In the genomic region with DNA sequence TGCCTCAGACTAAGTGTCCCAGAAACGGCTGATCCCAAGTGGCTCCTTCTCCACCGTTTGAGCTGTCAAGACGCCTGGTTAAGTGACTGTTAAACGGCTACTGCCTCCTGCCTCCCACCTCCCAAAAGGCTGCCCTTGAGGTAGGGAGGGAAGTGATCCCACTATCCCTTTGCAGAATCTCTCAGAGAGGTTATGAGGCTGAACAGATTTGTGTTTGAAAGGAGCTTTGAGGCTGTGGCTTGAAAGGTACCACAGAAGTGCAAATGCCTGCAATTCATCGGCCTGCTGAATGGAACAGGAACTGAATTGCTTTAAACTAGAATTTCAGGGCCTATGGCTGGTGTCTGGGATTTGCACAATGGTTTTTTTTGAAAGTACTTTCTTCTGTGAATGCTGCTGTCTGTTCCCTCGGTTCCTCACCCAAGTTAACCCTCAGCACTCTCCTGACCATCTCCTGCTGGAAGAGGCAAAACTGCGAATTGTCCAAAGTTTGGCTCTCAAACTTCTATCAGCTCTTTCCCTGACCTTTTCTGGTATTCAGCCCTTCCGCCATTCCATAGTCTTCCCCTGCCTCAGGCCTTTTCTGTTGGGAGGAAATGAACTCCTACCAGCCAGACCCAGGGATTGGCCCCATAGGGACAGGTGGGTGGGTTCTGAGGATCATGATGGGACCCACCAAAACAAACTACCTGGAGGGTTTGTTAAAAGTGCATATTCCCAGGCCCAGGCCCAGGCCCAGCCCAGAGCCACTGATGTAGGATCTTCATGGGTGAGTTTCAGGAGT, we compare ENCODE assay signal across 16 cellular contexts.
DNase-seq lines count a peak whose midpoint lies in the region; ATAC-seq, FAIRE-seq and TF ChIP-seq lines count a peak whose summit lies in the region.
"Had no signal": no experiment of that assay in that cellular context is flagged by ENCODE, and none has a peak within 500 bp of the region (broad histone marks: within the 10 kb centered on the region; RNA-seq: fewer than 3 reads in every experiment).

No MANE protein-coding gene starts in this region.

- H3K9me2 ChIP-seq in OCI-LY7 (ENCODE audit: insufficient read depth, low read length), result no peaks in the 10 kb centered on the region

- no peak overlapping the region for H3K4me3 Mint-ChIP-seq in osteocyte (ENCODE audit: unreplicated experiment)
- H3K4me3 Mint-ChIP-seq: IgD-negative memory B cell had no signal

- H3K79me2 ChIP-seq in OCI-LY7 (ENCODE audit: insufficient read depth, low read depth, low read length) (no peaks in the 10 kb centered on the region), HepG2 (ENCODE audit: insufficient read depth, low read length) (no peaks in the 10 kb centered on the region)

- H3K36me3 Mint-ChIP-seq in osteocyte (ENCODE audit: unreplicated experiment), result no peaks in the 10 kb centered on the region

- H2AFZ ChIP-seq in OCI-LY7 (ENCODE audit: low read length), result no peak overlapping the region
- H2AFZ ChIP-seq in HepG2 (ENCODE audit: low read length), result no peak overlapping the region
- H2AFZ ChIP-seq: PC-9 had no signal

- CTCF ChIA-PET in OCI-LY7 (lab: Charles Lee; ENCODE audit: unreplicated experiment), result no interaction called here
- CTCF ChIA-PET in HepG2 (lab: Yijun Ruan, JAX; ENCODE audit: low intra/inter-chr PET ratio, low total read pairs), result no interaction called here

- 31% methylated on average over 8 of the region's 8 CpGs for WGBS in HUES64
- WGBS in psoas muscle, 3 donors, result 71 to 78% (median 72%) methylated on average over 8 of the region's 8 CpGs
- WGBS in HepG2 (ENCODE audit: low lambda C conversion rate), result 30% methylated on average over 8 of the region's 8 CpGs

- POLR2A ChIA-PET in OCI-LY7 (lab: Charles Lee), result interaction anchor here (0.6 to 1.0 kb wide), 4 partner anchors 10 to 1198 kb away, joined by 3 to 5 read pairs (median 4); no protein-coding TSS in a partner anchor
- POLR2A ChIA-PET in HepG2 (lab: Yijun Ruan, JAX), result no interaction called here

- no peak for FAIRE-seq in HepG2 (lab: Jason Lieb, UNC)
- FAIRE-seq: A549, GM12892, H54 had no signal

- BruUV-seq in OCI-LY7 (replicated peaks; lab: Mats Ljungman, UMichigan) (no TSS peak), HepG2 (replicated peaks; lab: Mats Ljungman, UMichigan) (no TSS peak)

- no peaks in the 10 kb centered on the region for H3K4me1 Mint-ChIP-seq in osteocyte (ENCODE audit: unreplicated experiment)
- H3K4me1 Mint-ChIP-seq: IgD-negative memory B cell had no signal

- TF ChIP-seq CTCF in osteocyte (IDR thresholded peaks at IDR 0.05), result no peak
- TF ChIP-seq CTCF in OCI-LY7 (conservative IDR thresholded peaks at IDR 0.05; ENCODE audit: low read length), result no peak
- no peak for TF ChIP-seq CTCF in psoas muscle (IDR thresholded peaks at IDR 0.05)
- no peak for TF ChIP-seq CTCF in HepG2 (CRISPR knock-in tag; IDR thresholded peaks at IDR 0.05)

- H3K4me1 ChIP-seq in HUES64 (ENCODE audit: insufficient read depth, low read length) (peaks cover 25% of the 10 kb centered on the region), OCI-LY7 (ENCODE audit: insufficient read depth, low read length, poor library complexity, severe bottlenecking) (no peaks in the 10 kb centered on the region), psoas muscle (no peaks in the 10 kb centered on the region), HepG2 (ENCODE audit: insufficient read depth, low read length) (no peaks in the 10 kb centered on the region)
- H3K4me1 ChIP-seq: A549, SJSA1 had no signal

- peaks cover 8% of the 10 kb centered on the region for H3K27me3 Mint-ChIP-seq in osteocyte (ENCODE audit: unreplicated experiment)
- H3K27me3 Mint-ChIP-seq: IgD-negative memory B cell had no signal

- H3K36me3 ChIP-seq in HUES64 (ENCODE audit: insufficient read depth, low read length) (no peaks in the 10 kb centered on the region), OCI-LY7 (ENCODE audit: insufficient read depth, low read length) (no peaks in the 10 kb centered on the region), psoas muscle (ENCODE audit: insufficient read depth in 1 of 2, low read depth in 1 of 2) (no peaks in the 10 kb centered on the region), HepG2 (replicated peaks in 1 of 2; ENCODE audit: control insufficient read depth in 1 of 2, insufficient read depth in 2 of 2, low read length in 2 of 2) (no peaks in the 10 kb centered on the region)
- H3K36me3 ChIP-seq: BLaER1 treated with 17β-estradiol and CSF1 and Interleukin-3, amounts not matched to agents 10 nM and 100 nM; SJSA1 had no signal

- H3K9ac ChIP-seq in HUES64 (ENCODE audit: low read depth, low read length) (no peak overlapping the region), HepG2 (ENCODE audit: insufficient read depth, low read depth, low read length) (no peak overlapping the region)
- H3K9ac ChIP-seq: BLaER1 treated with 17β-estradiol and CSF1 and Interleukin-3, amounts not matched to agents 10 nM and 100 nM had no signal

- no peaks in the 10 kb centered on the region; the same call in 1 of the 2 replicates for H3K27me3 ChIP-seq in HUES64 (ENCODE audit: insufficient read depth, low read length)
- no peaks in the 10 kb centered on the region for H3K27me3 ChIP-seq in psoas muscle (ENCODE audit: insufficient read depth in 3 of 3, low read length in 2 of 3)
- H3K27me3 ChIP-seq in HepG2 (ENCODE audit: control insufficient read depth in 1 of 2, insufficient read depth in 2 of 2, low read length in 2 of 2), result peaks cover 0 to 5% of the 10 kb centered on the region in 2 experiments; a peak in 1 of 5 replicates
- H3K27me3 ChIP-seq: SJSA1 had no signal

- no peaks in the 10 kb centered on the region for H4K20me1 ChIP-seq in OCI-LY7 (ENCODE audit: insufficient read depth, low read length)
- no peaks in the 10 kb centered on the region for H4K20me1 ChIP-seq in HepG2 (ENCODE audit: insufficient read depth, low read length)
- H4K20me1 ChIP-seq: BLaER1 treated with 17β-estradiol and CSF1 and Interleukin-3, amounts not matched to agents 10 nM and 100 nM had no signal

- no peaks in the 10 kb centered on the region for H3K9me3 ChIP-seq in HUES64 (ENCODE audit: insufficient read depth, low read depth, low read length)
- no peaks in the 10 kb centered on the region for H3K9me3 ChIP-seq in OCI-LY7 (ENCODE audit: low read length)
- H3K9me3 ChIP-seq in psoas muscle, result no peaks in the 10 kb centered on the region
- no peaks in the 10 kb centered on the region for H3K9me3 ChIP-seq in HepG2 (ENCODE audit: low read length)
- H3K9me3 ChIP-seq: BLaER1 treated with 17β-estradiol and CSF1 and Interleukin-3, amounts not matched to agents 10 nM and 100 nM; SJSA1 had no signal

- H3K27ac ChIP-seq in HUES64 (ENCODE audit: low read depth, low read length) (peak overlapping the region; percentile 11; the same call in 1 of the 2 replicates), OCI-LY7 (ENCODE audit: low read depth, low read length, poor library complexity, severe bottlenecking) (no peak overlapping the region), psoas muscle (no peak overlapping the region), HepG2 (ENCODE audit: extremely low read length, insufficient read depth, low read length) (no peak overlapping the region)
- H3K27ac ChIP-seq: A549; BLaER1 treated with 17β-estradiol and CSF1 and Interleukin-3, amounts not matched to agents 10 nM and 100 nM; PC-9; SJSA1 had no signal

- no peaks in the 10 kb centered on the region for H3K9me3 Mint-ChIP-seq in osteocyte (ENCODE audit: unreplicated experiment)
- H3K9me3 Mint-ChIP-seq: IgD-negative memory B cell had no signal

- no peak overlapping the region for H3K27ac Mint-ChIP-seq in osteocyte (ENCODE audit: unreplicated experiment)
- H3K27ac Mint-ChIP-seq: IgD-negative memory B cell had no signal

- no peak overlapping the region for H3K4me2 ChIP-seq in OCI-LY7 (ENCODE audit: low read length)
- H3K4me2 ChIP-seq in HepG2 (ENCODE audit: low read depth, low read length), result no peak overlapping the region
- H3K4me2 ChIP-seq: A549; BLaER1 treated with 17β-estradiol and CSF1 and Interleukin-3, amounts not matched to agents 10 nM and 100 nM; PC-9 had no signal

- no peak for ATAC-seq in psoas muscle
- ATAC-seq in HepG2, result no peak
- ATAC-seq: A549 had no signal

- intact Hi-C loops in OCI-LY7 (cut with micrococcal nuclease; ENCODE audit: unreplicated experiment) (no loop called here), psoas muscle (cut with DNase I) (no loop called here), HepG2 (cut with micrococcal nuclease; ENCODE audit: unreplicated experiment) (no loop called here)

- H3K4me3 ChIP-seq in HUES64 (ENCODE audit: low read length) (no peak overlapping the region), OCI-LY7 (ENCODE audit: low read depth, low read length, poor library complexity, severe bottlenecking) (no peak overlapping the region), psoas muscle (no peak overlapping the region), HepG2 (replicated peaks in 1 of 3; ENCODE audit: insufficient read depth in 1 of 3, low read depth in 2 of 3, low read length in 3 of 3) (no peak overlapping the region)
- H3K4me3 ChIP-seq: A549; BLaER1 treated with 17β-estradiol and CSF1 and Interleukin-3, amounts not matched to agents 10 nM and 100 nM; PC-9; SJSA1 had no signal

- DNase-seq in DMS79 treated with DMSO at 0.1 percent for 48 hours (lab: John Stamatoyannopoulos, UW), result peak; percentile 82
- peak; percentile 52 for DNase-seq in iPS DF 19.7 (ENCODE audit: low read depth, low spot score)
- DNase-seq in osteocyte (ENCODE audit: extremely low spot score, unreplicated experiment), result peak; percentile 49
- DNase-seq in OCI-LY7 (ENCODE audit: low spot score), result no peak
- DNase-seq in psoas muscle, result no peak
- no peak for DNase-seq in HepG2 (ENCODE audit: low spot score)
- DNase-seq: NCI-H2029, NCI-H774, PC-9 had no signal

- TF ChIP-seq EP300 in HepG2 (IDR thresholded peaks at IDR 0.05; ENCODE audit: low read depth in 2 of 2, low read length in 2 of 2) (no peak), HepG2 (CRISPR knock-in tag; IDR thresholded peaks at IDR 0.05; ENCODE audit: borderline replicate concordance) (no peak)

- no peak for TF ChIP-seq POLR2A in HepG2 (IDR thresholded peaks at IDR 0.05; ENCODE audit: insufficient read depth in 1 of 2, low read depth in 2 of 2, low read length in 2 of 2)

- TF ChIP-seq RAD21 in HepG2 (CRISPR knock-in tag; IDR thresholded peaks at IDR 0.05), result no peak

- in situ Hi-C loops in HepG2 (cut with HindIII; ENCODE audit: extremely low pct_ligation_motif_present, low pct_unique_long_range_greater_than_20kb), result no loop called here

TF ChIP-seq in HepG2, 621 proteins besides CTCF, POLR2A, EP300 and RAD21 (continues in another document):
- TF ChIP-seq ZNF720 (CRISPR knock-in tag; IDR thresholded peaks at IDR 0.05) (no peak), ZNF207 (IDR thresholded peaks at IDR 0.05; ENCODE audit: borderline replicate concordance) (no peak), ZNF75D (CRISPR knock-in tag; IDR thresholded peaks at IDR 0.05; ENCODE audit: borderline replicate concordance) (no peak), AKAP8 (CRISPR knock-in tag; IDR thresholded peaks at IDR 0.05) (no peak)

Comparison
In these comparisons a context has a peak if more than half of its experiments do, and no peak if none do; other contexts are left out.
1. DNase-seq: peak in DMS79 treated with DMSO at 0.1 percent for 48 hours (single experiment), iPS DF 19.7 (single experiment) and osteocyte (single experiment); none in OCI-LY7 (single experiment), psoas muscle (0 of 2) and HepG2 (single experiment).